In genomic region chr9:107269681-107270080, GRCh38 we compare ENCODE assay signal across 26 cellular contexts. TPM values are rescaled to one million over a fixed set of nuclear protein-coding genes. Genes with fewer than 3 reads are reported as not detected.
DNase-seq lines count a peak whose midpoint lies in the region; ATAC-seq, FAIRE-seq and TF ChIP-seq lines count a peak whose summit lies in the region.
"Had no signal": no experiment of that assay in that cellular context is flagged by ENCODE, and none has a peak within 500 bp of the region (broad histone marks: within the 10 kb centered on the region; RNA-seq: fewer than 3 reads in every experiment).

No MANE protein-coding gene starts in this region.

- H3K4me3 Mint-ChIP-seq in memory B cell = no peak overlapping the region
- H3K4me3 Mint-ChIP-seq: activated naive CD4-positive, alpha-beta T cell treated with anti-CD3 and anti-CD28 coated beads for 36 hours; naive thymus-derived CD8-positive, alpha-beta T cell had no signal

- H3K9ac ChIP-seq in Loucy (ENCODE audit: low read depth, low read length, poor library complexity, severe bottlenecking) = no peak overlapping the region
- H3K9ac ChIP-seq: BLaER1 had no signal

- H3K27me3 Mint-ChIP-seq in memory B cell = peaks cover 3% of the 10 kb centered on the region
- H3K27me3 Mint-ChIP-seq: type B pancreatic cell had no signal

- ATAC-seq in A549 (no peak), memory B cell (ENCODE audit: low read depth) (no peak), GM19351 (IDR thresholded peaks at IDR 0.05; ENCODE audit: unreplicated experiment) (no peak)
- ATAC-seq: naive thymus-derived CD8-positive, alpha-beta T cell had no signal

- H3K4me1 Mint-ChIP-seq in memory B cell = peaks cover 11% of the 10 kb centered on the region

- TF ChIP-seq EP300 in A549 (IDR thresholded peaks at IDR 0.05) = no peak

- no peak overlapping the region for H3K4me3 ChIP-seq in A549
- no peak overlapping the region for H3K4me3 ChIP-seq in Loucy (ENCODE audit: low read length, poor library complexity, severe bottlenecking)
- no peak overlapping the region for H3K4me3 ChIP-seq in fibroblast of mammary gland (ENCODE audit: control insufficient read depth, low read depth, low read length)
- H3K4me3 ChIP-seq: BLaER1, ovary, right atrium auricular region had no signal

- H3K9me3 ChIP-seq in A549 = no peaks in the 10 kb centered on the region
- H3K9me3 ChIP-seq in Loucy (ENCODE audit: insufficient read depth, low read depth, low read length) = no peaks in the 10 kb centered on the region
- H3K9me3 ChIP-seq: BLaER1, ovary had no signal

- no peak for TF ChIP-seq CTCF in A549 (IDR thresholded peaks at IDR 0.05)
- TF ChIP-seq CTCF in Loucy (conservative IDR thresholded peaks at IDR 0.05; ENCODE audit: low read length) = no peak
- TF ChIP-seq CTCF in fibroblast of mammary gland (conservative IDR thresholded peaks at IDR 0.05; ENCODE audit: control insufficient read depth, insufficient read depth, low read depth, low read length) = no peak

- H3K9me2 ChIP-seq in Loucy (replicated peaks; ENCODE audit: low read depth, low read length) = no peaks in the 10 kb centered on the region

- no peaks in the 10 kb centered on the region for H4K20me1 ChIP-seq in Loucy (ENCODE audit: insufficient read depth, low read length, poor library complexity, severe bottlenecking)
- H4K20me1 ChIP-seq: BLaER1 had no signal

- H3K27ac Mint-ChIP-seq in memory B cell = peak overlapping the region; percentile 2
- H3K27ac Mint-ChIP-seq: activated naive CD4-positive, alpha-beta T cell treated with anti-CD3 and anti-CD28 coated beads for 36 hours had no signal

- H3K27ac ChIP-seq in A549 = peak overlapping the region; percentile 9 to 68
- H3K27ac ChIP-seq: BLaER1, right atrium auricular region had no signal

- peak; percentile 28 for FAIRE-seq in A549 (lab: Jason Lieb, UNC)
- FAIRE-seq: kidney, TTC549 had no signal

- H3K36me3 ChIP-seq in Loucy (ENCODE audit: insufficient read depth, low read length) = no peaks in the 10 kb centered on the region
- H3K36me3 ChIP-seq: BLaER1, ovary, right atrium auricular region had no signal

- H3K4me1 ChIP-seq in A549 (peaks cover 43% of the 10 kb centered on the region), Loucy (ENCODE audit: insufficient read depth, low read length, poor library complexity, severe bottlenecking) (no peaks in the 10 kb centered on the region)
- H3K4me1 ChIP-seq: BLaER1, right atrium auricular region had no signal

- H3K79me2 ChIP-seq in Loucy (ENCODE audit: insufficient read depth, low read length) = no peaks in the 10 kb centered on the region

- H3K4me2 ChIP-seq in A549 (peak overlapping the region; percentile 75), Loucy (ENCODE audit: low read depth, low read length, poor library complexity, severe bottlenecking) (peak overlapping the region; percentile 15)
- H3K4me2 ChIP-seq: BLaER1 had no signal

- H3F3A ChIP-seq in Loucy (ENCODE audit: low read depth) = no peaks in the 10 kb centered on the region

- CTCF ChIA-PET in A549 (lab: Yijun Ruan, JAX) = interaction anchor here (0.8 to 3.3 kb wide), 4 partner anchors 9 to 163 kb away, joined by 3 to 14 read pairs (median 4); no protein-coding TSS in a partner anchor

- no peak for TF ChIP-seq RAD21 in A549 (conservative IDR thresholded peaks at IDR 0.05 in 1 of 2, IDR thresholded peaks at IDR 0.05 in 1 of 2)

- 44% methylated on average over 4 of the region's 4 CpGs for WGBS in A549 (ENCODE audit: missing lambda C conversion rate)

- no peaks in the 10 kb centered on the region for H3K27me3 ChIP-seq in Loucy (ENCODE audit: insufficient read depth, low read length, poor library complexity, severe bottlenecking)
- H3K27me3 ChIP-seq: BLaER1, ovary, right atrium auricular region had no signal

- POLR2A ChIA-PET in A549 (lab: Yijun Ruan, JAX) = interaction anchor here (1.6 kb wide), 1 partner anchor 14 kb away, joined by 7 read pairs; the partner anchor contains the start of gene RAD23B

- no peak for TF ChIP-seq POLR2A in A549 (IDR thresholded peaks at IDR 0.05; ENCODE audit: low read length)

- H3K36me3 Mint-ChIP-seq in memory B cell = peaks cover 2% of the 10 kb centered on the region
- H3K36me3 Mint-ChIP-seq: type B pancreatic cell had no signal

- H3K9me3 Mint-ChIP-seq in memory B cell = peaks cover 5% of the 10 kb centered on the region

- H2AFZ ChIP-seq in Loucy (ENCODE audit: low read length) = peak overlapping the region; percentile 47

- DNase-seq in A549 (ENCODE audit: low read depth in 1 of 2, low spot score in 1 of 2) (no peak), fibroblast of mammary gland (ENCODE audit: low read depth) (peak; percentile 68), memory B cell (ENCODE audit: low spot score in 2 of 2) (no peak), RKO (ENCODE audit: low spot score) (no peak)
- DNase-seq in stimulated activated naive CD4-positive, alpha-beta T cell treated with Interleukin-2 at 50 U/mL for 16 hours (lab: John Stamatoyannopoulos, UW) = no peak
- DNase-seq in effector CD8-positive, alpha-beta T cell (lab: John Stamatoyannopoulos, UW) = no peak
- DNase-seq: activated CD4-positive, alpha-beta T cell treated with anti-CD3 and anti-CD28 coated beads for 1 hour; activated naive CD4-positive, alpha-beta T cell treated with anti-CD3 and anti-CD28 coated beads for 36 hours; activated T-cell treated with anti-CD3 and anti-CD28 coated beads, Interleukin-2, amount 50 U/mL, for 48 hours; COR-L47; GOT3; kidney; mesendoderm; MV-4-11; naive thymus-derived CD8-positive, alpha-beta T cell; NCI-H1694; NCI-H748 treated with DMSO at 0.1 percent for 48 hours; ovary; SHP77 treated with DMSO at 0.1 percent for 48 hours; T-helper 1 cell had no signal

TF ChIP-seq in A549, 52 proteins besides CTCF, POLR2A, EP300 and RAD21:
- TF ChIP-seq JUN (IDR thresholded peaks at IDR 0.05) (no peak), CHD4 (IDR thresholded peaks at IDR 0.05; ENCODE audit: borderline replicate concordance) (no peak), FOXS1 (CRISPR knock-in tag; IDR thresholded peaks at IDR 0.05) (no peak), CEBPB (IDR thresholded peaks at IDR 0.05) (peak; percentile 89 to 91), RFX5 (IDR thresholded peaks at IDR 0.05) (no peak), TP53 (CRISPR knock-in tag; IDR thresholded peaks at IDR 0.05) (no peak), RNF2 (IDR thresholded peaks at IDR 0.05; ENCODE audit: borderline replicate concordance, low read depth) (no peak), MAX (IDR thresholded peaks at IDR 0.05) (no peak), BHLHE40 (IDR thresholded peaks at IDR 0.05; ENCODE audit: low read depth, low read length) (no peak), ZSCAN20 (CRISPR knock-in tag; IDR thresholded peaks at IDR 0.05) (no peak), BCL3 (IDR thresholded peaks at IDR 0.05) (no peak), SMC3 (IDR thresholded peaks at IDR 0.05) (no peak), HDAC2 (IDR thresholded peaks at IDR 0.05) (no peak), NFE2L2 (conservative IDR thresholded peaks at IDR 0.05; ENCODE audit: low read length) (no peak), HES2 (IDR thresholded peaks at IDR 0.05) (peak; percentile 42; the same call in 1 of the 2 replicates)

RNA-seq across cellular contexts. Expression of gene RAD23B, which starts 13.4 kb away (rescaled TPM):
- 195 and 207 TPM in 2 replicates for polyA plus RNA-seq in A549 (2011; rRNA removed)
- 64.1 and 82.0 TPM in 2 replicates for polyA plus RNA-seq in A549 (2012; cell fraction: cytosol; rRNA removed)
- polyA plus RNA-seq in A549 (2012; cell fraction: nucleus; rRNA removed) = 28.7 and 45.4 TPM in 2 replicates
- polyA plus RNA-seq in A549 (2017; fragmentation: RNase III; extraction: RNeasy Plus Mini Kit Qiagen cat#74134 plus additional on column Dnase treatment) = 136 to 141 TPM (median 140 TPM) in 3 replicates
- 322 and 348 TPM in 2 replicates for polyA minus RNA-seq in A549 (2011; rRNA and poly(A)+ RNA removed)
